Comparison of ENCODE assay signal across 1 cellular context in the genomic region with DNA sequence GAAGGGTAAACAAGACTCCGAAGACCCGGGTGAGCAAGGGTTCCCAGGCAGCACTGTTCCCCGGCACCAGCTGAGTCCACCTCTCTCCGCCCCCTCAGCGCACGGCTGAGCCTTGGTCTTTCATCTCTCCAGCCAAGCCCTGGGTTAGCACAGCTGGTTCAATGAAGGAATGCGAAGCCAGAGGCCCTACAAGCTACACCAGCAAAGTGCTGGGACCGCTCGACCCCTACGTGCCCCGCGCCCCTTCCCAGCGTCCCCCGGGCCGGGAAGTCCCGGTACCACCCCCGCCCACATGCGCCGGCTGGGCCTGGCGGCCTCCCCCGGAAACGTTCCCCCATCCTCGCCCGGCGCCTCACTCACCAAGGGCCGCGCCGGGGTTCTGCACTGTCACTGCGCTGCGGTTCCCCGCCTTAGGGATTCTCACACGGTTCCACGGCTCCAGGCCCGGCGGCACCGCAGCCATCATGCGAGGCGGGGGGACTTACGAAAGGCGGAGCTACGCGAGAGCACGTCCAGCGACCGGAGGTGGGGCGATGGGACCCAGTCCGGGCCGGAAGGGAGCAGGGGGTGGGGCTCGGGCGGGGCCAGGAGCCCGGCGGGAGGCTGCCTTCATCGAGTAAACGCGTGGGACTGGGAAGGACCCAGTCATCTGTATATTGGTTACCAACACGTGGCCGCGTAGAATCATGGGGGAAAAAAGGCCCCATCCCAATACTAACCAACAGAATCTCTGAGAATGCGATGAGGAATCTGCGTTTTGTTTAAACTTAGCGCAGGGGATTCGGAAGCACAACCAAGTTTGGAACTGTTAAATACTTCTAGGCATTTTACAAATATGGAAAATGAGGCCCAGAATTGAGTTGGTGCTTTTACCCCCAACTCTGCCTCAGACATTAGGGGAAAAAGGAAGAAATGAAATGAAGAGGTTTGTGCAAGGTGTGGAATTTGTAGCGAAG.
TF ChIP-seq lines count a peak whose summit lies in the region.

No MANE protein-coding gene starts in this region.

TF ChIP-seq in GM12878, 131 proteins besides CTCF, POLR2A, EP300 and RAD21 (continued from another document):
- TF ChIP-seq, protein P1, sequence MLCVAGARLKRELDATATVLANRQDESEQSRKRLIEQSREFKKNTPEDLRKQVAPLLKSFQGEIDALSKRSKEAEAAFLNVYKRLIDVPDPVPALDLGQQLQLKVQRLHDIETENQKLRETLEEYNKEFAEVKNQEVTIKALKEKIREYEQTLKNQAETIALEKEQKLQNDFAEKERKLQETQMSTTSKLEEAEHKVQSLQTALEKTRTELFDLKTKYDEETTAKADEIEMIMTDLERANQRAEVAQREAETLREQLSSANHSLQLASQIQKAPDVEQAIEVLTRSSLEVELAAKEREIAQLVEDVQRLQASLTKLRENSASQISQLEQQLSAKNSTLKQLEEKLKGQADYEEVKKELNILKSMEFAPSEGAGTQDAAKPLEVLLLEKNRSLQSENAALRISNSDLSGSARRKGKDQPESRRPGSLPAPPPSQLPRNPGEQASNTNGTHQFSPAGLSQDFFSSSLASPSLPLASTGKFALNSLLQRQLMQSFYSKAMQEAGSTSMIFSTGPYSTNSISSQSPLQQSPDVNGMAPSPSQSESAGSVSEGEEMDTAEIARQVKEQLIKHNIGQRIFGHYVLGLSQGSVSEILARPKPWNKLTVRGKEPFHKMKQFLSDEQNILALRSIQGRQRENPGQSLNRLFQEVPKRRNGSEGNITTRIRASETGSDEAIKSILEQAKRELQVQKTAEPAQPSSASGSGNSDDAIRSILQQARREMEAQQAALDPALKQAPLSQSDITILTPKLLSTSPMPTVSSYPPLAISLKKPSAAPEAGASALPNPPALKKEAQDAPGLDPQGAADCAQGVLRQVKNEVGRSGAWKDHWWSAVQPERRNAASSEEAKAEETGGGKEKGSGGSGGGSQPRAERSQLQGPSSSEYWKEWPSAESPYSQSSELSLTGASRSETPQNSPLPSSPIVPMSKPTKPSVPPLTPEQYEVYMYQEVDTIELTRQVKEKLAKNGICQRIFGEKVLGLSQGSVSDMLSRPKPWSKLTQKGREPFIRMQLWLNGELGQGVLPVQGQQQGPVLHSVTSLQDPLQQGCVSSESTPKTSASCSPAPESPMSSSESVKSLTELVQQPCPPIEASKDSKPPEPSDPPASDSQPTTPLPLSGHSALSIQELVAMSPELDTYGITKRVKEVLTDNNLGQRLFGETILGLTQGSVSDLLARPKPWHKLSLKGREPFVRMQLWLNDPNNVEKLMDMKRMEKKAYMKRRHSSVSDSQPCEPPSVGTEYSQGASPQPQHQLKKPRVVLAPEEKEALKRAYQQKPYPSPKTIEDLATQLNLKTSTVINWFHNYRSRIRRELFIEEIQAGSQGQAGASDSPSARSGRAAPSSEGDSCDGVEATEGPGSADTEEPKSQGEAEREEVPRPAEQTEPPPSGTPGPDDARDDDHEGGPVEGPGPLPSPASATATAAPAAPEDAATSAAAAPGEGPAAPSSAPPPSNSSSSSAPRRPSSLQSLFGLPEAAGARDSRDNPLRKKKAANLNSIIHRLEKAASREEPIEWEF (IDR thresholded peaks at IDR 0.05; ENCODE audit: insufficient replicate concordance, low read depth, low read length) = no peak
- TF ChIP-seq, protein P2, sequence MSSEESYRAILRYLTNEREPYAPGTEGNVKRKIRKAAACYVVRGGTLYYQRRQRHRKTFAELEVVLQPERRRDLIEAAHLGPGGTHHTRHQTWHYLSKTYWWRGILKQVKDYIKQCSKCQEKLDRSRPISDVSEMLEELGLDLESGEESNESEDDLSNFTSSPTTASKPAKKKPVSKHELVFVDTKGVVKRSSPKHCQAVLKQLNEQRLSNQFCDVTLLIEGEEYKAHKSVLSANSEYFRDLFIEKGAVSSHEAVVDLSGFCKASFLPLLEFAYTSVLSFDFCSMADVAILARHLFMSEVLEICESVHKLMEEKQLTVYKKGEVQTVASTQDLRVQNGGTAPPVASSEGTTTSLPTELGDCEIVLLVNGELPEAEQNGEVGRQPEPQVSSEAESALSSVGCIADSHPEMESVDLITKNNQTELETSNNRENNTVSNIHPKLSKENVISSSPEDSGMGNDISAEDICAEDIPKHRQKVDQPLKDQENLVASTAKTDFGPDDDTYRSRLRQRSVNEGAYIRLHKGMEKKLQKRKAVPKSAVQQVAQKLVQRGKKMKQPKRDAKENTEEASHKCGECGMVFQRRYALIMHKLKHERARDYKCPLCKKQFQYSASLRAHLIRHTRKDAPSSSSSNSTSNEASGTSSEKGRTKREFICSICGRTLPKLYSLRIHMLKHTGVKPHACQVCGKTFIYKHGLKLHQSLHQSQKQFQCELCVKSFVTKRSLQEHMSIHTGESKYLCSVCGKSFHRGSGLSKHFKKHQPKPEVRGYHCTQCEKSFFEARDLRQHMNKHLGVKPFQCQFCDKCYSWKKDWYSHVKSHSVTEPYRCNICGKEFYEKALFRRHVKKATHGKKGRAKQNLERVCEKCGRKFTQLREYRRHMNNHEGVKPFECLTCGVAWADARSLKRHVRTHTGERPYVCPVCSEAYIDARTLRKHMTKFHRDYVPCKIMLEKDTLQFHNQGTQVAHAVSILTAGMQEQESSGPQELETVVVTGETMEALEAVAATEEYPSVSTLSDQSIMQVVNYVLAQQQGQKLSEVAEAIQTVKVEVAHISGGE (CRISPR knock-in tag; IDR thresholded peaks at IDR 0.05) = peak; percentile 63
- TF ChIP-seq SIN3A (IDR thresholded peaks at IDR 0.05; ENCODE audit: low read depth, low read length) = peak; percentile 79
- TF ChIP-seq, protein P3, sequence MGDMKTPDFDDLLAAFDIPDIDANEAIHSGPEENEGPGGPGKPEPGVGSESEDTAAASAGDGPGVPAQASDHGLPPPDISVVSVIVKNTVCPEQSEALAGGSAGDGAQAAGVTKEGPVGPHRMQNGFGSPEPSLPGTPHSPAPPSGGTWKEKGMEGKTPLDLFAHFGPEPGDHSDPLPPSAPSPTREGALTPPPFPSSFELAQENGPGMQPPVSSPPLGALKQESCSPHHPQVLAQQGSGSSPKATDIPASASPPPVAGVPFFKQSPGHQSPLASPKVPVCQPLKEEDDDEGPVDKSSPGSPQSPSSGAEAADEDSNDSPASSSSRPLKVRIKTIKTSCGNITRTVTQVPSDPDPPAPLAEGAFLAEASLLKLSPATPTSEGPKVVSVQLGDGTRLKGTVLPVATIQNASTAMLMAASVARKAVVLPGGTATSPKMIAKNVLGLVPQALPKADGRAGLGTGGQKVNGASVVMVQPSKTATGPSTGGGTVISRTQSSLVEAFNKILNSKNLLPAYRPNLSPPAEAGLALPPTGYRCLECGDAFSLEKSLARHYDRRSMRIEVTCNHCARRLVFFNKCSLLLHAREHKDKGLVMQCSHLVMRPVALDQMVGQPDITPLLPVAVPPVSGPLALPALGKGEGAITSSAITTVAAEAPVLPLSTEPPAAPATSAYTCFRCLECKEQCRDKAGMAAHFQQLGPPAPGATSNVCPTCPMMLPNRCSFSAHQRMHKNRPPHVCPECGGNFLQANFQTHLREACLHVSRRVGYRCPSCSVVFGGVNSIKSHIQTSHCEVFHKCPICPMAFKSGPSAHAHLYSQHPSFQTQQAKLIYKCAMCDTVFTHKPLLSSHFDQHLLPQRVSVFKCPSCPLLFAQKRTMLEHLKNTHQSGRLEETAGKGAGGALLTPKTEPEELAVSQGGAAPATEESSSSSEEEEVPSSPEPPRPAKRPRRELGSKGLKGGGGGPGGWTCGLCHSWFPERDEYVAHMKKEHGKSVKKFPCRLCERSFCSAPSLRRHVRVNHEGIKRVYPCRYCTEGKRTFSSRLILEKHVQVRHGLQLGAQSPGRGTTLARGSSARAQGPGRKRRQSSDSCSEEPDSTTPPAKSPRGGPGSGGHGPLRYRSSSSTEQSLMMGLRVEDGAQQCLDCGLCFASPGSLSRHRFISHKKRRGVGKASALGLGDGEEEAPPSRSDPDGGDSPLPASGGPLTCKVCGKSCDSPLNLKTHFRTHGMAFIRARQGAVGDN (IDR thresholded peaks at IDR 0.05) = peak; percentile 98
- TF ChIP-seq, protein P4, sequence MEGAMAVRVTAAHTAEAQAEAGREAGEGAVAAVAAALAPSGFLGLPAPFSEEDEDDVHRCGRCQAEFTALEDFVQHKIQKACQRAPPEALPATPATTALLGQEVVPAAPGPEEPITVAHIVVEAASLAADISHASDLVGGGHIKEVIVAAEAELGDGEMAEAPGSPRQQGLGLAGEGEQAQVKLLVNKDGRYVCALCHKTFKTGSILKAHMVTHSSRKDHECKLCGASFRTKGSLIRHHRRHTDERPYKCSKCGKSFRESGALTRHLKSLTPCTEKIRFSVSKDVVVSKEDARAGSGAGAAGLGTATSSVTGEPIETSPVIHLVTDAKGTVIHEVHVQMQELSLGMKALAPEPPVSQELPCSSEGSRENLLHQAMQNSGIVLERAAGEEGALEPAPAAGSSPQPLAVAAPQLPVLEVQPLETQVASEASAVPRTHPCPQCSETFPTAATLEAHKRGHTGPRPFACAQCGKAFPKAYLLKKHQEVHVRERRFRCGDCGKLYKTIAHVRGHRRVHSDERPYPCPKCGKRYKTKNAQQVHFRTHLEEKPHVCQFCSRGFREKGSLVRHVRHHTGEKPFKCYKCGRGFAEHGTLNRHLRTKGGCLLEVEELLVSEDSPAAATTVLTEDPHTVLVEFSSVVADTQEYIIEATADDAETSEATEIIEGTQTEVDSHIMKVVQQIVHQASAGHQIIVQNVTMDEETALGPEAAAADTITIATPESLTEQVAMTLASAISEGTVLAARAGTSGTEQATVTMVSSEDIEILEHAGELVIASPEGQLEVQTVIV (IDR thresholded peaks at IDR 0.05; ENCODE audit: borderline replicate concordance, partially characterized antibody) = no peak
- TF ChIP-seq RCOR1 (conservative IDR thresholded peaks at IDR 0.05; ENCODE audit: low read depth, low read length) = 0 out of 2 replicates have a peak, but pooled peaks have one; percentile 31
- no peak for TF ChIP-seq NFIC (IDR thresholded peaks at IDR 0.05; ENCODE audit: low read depth, low read length)
